34 cellular contexts compared by ENCODE assay signal in the genomic region with DNA sequence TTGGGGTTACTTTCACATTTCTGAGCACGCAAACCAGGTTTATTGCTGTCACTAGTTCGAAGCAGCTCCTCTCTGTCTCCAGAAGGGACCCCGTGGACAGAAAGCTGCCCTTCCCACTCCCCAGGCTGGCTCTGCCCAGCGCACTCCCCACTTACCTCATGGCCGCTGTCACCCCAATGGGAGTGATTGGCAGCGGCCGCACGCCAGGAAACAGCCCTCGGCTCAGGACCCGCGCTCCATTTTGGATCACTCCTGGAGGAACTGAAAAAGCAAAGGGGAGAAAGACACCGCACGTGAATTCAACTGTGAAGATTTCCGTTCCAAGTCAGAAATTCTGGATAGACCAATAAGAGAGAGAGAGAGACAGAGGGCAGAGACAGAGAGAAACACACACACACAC.
"Had no signal": no experiment of that assay in that cellular context is flagged by ENCODE, and none has a peak within 500 bp of the region (broad histone marks: within the 10 kb centered on the region; RNA-seq: fewer than 3 reads in every experiment).

No MANE protein-coding gene starts in this region.

- DNase-seq: activated CD4-positive, alpha-beta T cell treated with anti-CD3 and anti-CD28 coated beads for 1 hour; activated CD4-positive, alpha-beta T cell treated with anti-CD3 and anti-CD28 coated beads, Interleukin-2, amount 50 U/mL, for 4 hours; activated CD8-positive, alpha-beta memory T cell treated with anti-CD3 and anti-CD28 coated beads, Interleukin-2, amount 50 U/mL, for 48 hours; activated effector memory CD4-positive, alpha-beta T cell treated with Interleukin-2 at 50 U/mL for 16 hours; activated naive CD4-positive, alpha-beta T cell treated with anti-CD3 and anti-CD28 coated beads, Interleukin-2, amount 10 ng/mL, durations not matched to agents 7 days and 5 days; activated T-cell treated with anti-CD3 and anti-CD28 coated beads, Interleukin-2, amount 50 U/mL, for 4 hours; aorta; brain microvascular endothelial cell; central memory CD4-positive, alpha-beta T cell; dorsolateral prefrontal cortex; effector memory CD8-positive, alpha-beta T cell; hypothalamus; left ventricle myocardium superior; mammary epithelial cell; naive thymus-derived CD8-positive, alpha-beta T cell; ovary; stimulated activated CD4-positive, alpha-beta T cell treated with anti-CD3 and anti-CD28 coated beads, Interleukin-12 subunit alpha, Interleukin-12 subunit beta, amount 100 ng/mL, for 4 hours; stimulated activated CD4-positive, alpha-beta T cell treated with anti-CD3 and anti-CD28 coated beads, Interleukin-4, amount 100 ng/mL, for 4 hours; stomach; SW 1271; T-helper 2 cell; trophoblast cell; WERI-Rb-1 had no signal

- H3K36me3 ChIP-seq: brain microvascular endothelial cell, ovary, prostate gland, vagina, WERI-Rb-1 had no signal

- ATAC-seq: activated T-cell treated with anti-CD3 and anti-CD28 coated beads, Interleukin-2, amount 50 U/mL, for 4 hours; effector memory CD8-positive, alpha-beta T cell; esophagus mucosa; naive thymus-derived CD8-positive, alpha-beta T cell had no signal

- H3K9me3 ChIP-seq: neutrophil, ovary, prostate gland, right atrium auricular region, stomach, suprapubic skin, vagina had no signal

- H3K4me3 Mint-ChIP-seq: activated naive CD4-positive, alpha-beta T cell treated with anti-CD3 and anti-CD28 coated beads, Interleukin-2, amount 10 ng/mL, durations not matched to agents 7 days and 5 days; activated T-cell treated with anti-CD3 and anti-CD28 coated beads, Interleukin-2, amount 50 U/mL, for 4 hours; effector memory CD8-positive, alpha-beta T cell; mesothelial cell of epicardium; naive thymus-derived CD8-positive, alpha-beta T cell had no signal

- H3K9me3 Mint-ChIP-seq: activated naive CD4-positive, alpha-beta T cell treated with anti-CD3 and anti-CD28 coated beads, Interleukin-2, amount 10 ng/mL, durations not matched to agents 7 days and 5 days; activated T-cell treated with anti-CD3 and anti-CD28 coated beads, Interleukin-2, amount 50 U/mL, for 4 hours; effector memory CD8-positive, alpha-beta T cell; mesothelial cell of epicardium; naive thymus-derived CD8-positive, alpha-beta T cell had no signal

- H3K27me3 ChIP-seq: brain microvascular endothelial cell, dorsolateral prefrontal cortex, neutrophil, ovary, right atrium auricular region, stomach, suprapubic skin, vagina had no signal

- H3K27ac Mint-ChIP-seq: activated naive CD4-positive, alpha-beta T cell treated with anti-CD3 and anti-CD28 coated beads, Interleukin-2, amount 10 ng/mL, durations not matched to agents 7 days and 5 days; mesothelial cell of epicardium had no signal

- H3K27ac ChIP-seq: brain microvascular endothelial cell, neutrophil, ovary, prostate gland, suprapubic skin, vagina, WERI-Rb-1 had no signal

- H3K4me1 ChIP-seq: prostate gland had no signal

- FAIRE-seq: colon, endothelial cell of umbilical vein, frontal cortex, islet of Langerhans had no signal

- H3K27me3 Mint-ChIP-seq: activated naive CD4-positive, alpha-beta T cell treated with anti-CD3 and anti-CD28 coated beads, Interleukin-2, amount 10 ng/mL, durations not matched to agents 7 days and 5 days; effector memory CD8-positive, alpha-beta T cell; naive thymus-derived CD8-positive, alpha-beta T cell had no signal

- H3K4me3 ChIP-seq: dorsolateral prefrontal cortex, ovary, prostate gland, right atrium auricular region, stomach, suprapubic skin, vagina had no signal
